12 cellular contexts compared by ENCODE assay signal in the genomic region with DNA sequence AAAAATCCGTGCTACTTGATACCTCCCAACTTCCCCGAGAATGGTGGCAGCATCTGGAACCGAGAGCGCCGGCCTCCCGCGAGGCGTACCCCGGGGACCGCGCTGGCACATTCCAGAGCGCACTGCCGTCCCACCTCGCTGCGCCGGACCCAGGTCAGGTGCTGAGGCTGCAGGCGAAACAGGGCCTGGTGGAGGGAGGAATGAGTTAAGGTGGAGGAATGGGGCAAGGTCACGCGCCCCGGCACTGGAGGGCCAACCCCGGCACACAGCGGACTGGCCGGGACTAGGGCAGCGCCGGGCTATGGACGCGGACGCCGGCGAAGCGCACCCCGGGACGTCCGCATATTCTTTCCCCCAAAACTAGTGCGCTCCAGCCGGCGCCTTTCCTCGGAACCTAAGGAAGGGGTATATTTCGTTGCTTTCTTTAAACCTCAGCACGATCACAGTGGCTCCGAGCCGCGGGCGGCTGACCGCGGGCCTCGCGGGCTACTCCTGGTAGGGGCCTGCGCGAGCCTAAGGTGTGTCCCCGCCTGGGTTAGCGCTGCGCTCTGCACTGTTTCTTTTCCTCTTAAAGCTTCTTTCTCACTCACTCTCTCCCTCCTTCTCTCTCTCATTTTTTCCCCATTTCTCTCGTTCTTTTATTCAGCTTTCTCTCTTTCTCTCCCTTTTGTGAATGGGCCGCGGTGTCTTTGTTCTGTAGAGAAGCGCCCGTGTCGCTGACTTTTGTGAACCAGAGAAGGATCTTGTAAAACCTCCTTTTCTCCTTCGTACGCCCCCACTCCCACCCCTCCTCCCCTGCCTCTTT. TPM values are rescaled to one million over a fixed set of nuclear protein-coding genes. Genes with fewer than 3 reads are reported as not detected.
DNase-seq lines count a peak whose midpoint lies in the region; ATAC-seq and TF ChIP-seq lines count a peak whose summit lies in the region.
"Had no signal": no experiment of that assay in that cellular context is flagged by ENCODE, and none has a peak within 500 bp of the region (broad histone marks: within the 10 kb centered on the region; RNA-seq: fewer than 3 reads in every experiment).

No MANE protein-coding gene starts in this region.

- in situ Hi-C loops in ACHN (cut with HindIII; ENCODE audit: low pct_ligation_motif_present, low pct_unique_long_range_greater_than_20kb, low sequenced_read_pairs): no loop called here

- peaks cover 37% of the 10 kb centered on the region for H3K4me1 Mint-ChIP-seq in activated CD4-positive, alpha-beta T cell treated with anti-CD3 and anti-CD28 coated beads, Interleukin-2, amount 10 ng/mL, durations not matched to agents 7 days and 5 days
- H3K4me1 Mint-ChIP-seq in activated B cell treated with CpG ODN at 0.5 μM for 24 hours: peaks cover 57% of the 10 kb centered on the region
- peaks cover 42% of the 10 kb centered on the region for H3K4me1 Mint-ChIP-seq in stimulated activated effector memory CD8-positive, alpha-beta T cell treated with anti-CD3 and anti-CD28 coated beads, Interleukin-12 subunit alpha, Interleukin-12 subunit beta, amount 100 ng/mL, for 72 hours

- no peak for ATAC-seq in activated B cell treated with CpG ODN at 0.5 μM for 24 hours (ENCODE audit: low read depth)
- ATAC-seq in stimulated activated effector memory CD8-positive, alpha-beta T cell treated with anti-CD3 and anti-CD28 coated beads, Interleukin-12 subunit alpha, Interleukin-12 subunit beta, amount 100 ng/mL, for 72 hours: no peak

- H3K9me3 Mint-ChIP-seq in activated CD4-positive, alpha-beta T cell treated with anti-CD3 and anti-CD28 coated beads, Interleukin-2, amount 10 ng/mL, durations not matched to agents 7 days and 5 days: no peaks in the 10 kb centered on the region
- H3K9me3 Mint-ChIP-seq in activated B cell treated with CpG ODN at 0.5 μM for 24 hours: no peaks in the 10 kb centered on the region
- no peaks in the 10 kb centered on the region for H3K9me3 Mint-ChIP-seq in stimulated activated effector memory CD8-positive, alpha-beta T cell treated with anti-CD3 and anti-CD28 coated beads, Interleukin-12 subunit alpha, Interleukin-12 subunit beta, amount 100 ng/mL, for 72 hours

- peaks cover 78% of the 10 kb centered on the region for H3K27me3 ChIP-seq in iPS-15b (ENCODE audit: control insufficient read depth, insufficient read depth, low read length)

- H3K27ac Mint-ChIP-seq in activated CD4-positive, alpha-beta T cell treated with anti-CD3 and anti-CD28 coated beads, Interleukin-2, amount 10 ng/mL, durations not matched to agents 7 days and 5 days: no peak overlapping the region
- H3K27ac Mint-ChIP-seq in activated B cell treated with CpG ODN at 0.5 μM for 24 hours: no peak overlapping the region
- H3K27ac Mint-ChIP-seq in stimulated activated effector memory CD8-positive, alpha-beta T cell treated with anti-CD3 and anti-CD28 coated beads, Interleukin-12 subunit alpha, Interleukin-12 subunit beta, amount 100 ng/mL, for 72 hours: no peak overlapping the region

- H3K36me3 ChIP-seq in iPS-15b (ENCODE audit: control insufficient read depth, insufficient read depth, low read length): no peaks in the 10 kb centered on the region
- H3K36me3 ChIP-seq: pancreas had no signal

- intact Hi-C loops in activated B cell treated with CpG ODN at 0.5 μM for 24 hours (cut with micrococcal nuclease): loop anchor here (5.0 kb wide), 1 partner anchor 341 kb away; a partner anchor contains a TSS

- peak overlapping the region; percentile 77 for H3K4me3 Mint-ChIP-seq in activated CD4-positive, alpha-beta T cell treated with anti-CD3 and anti-CD28 coated beads, Interleukin-2, amount 10 ng/mL, durations not matched to agents 7 days and 5 days
- peak overlapping the region; percentile 66 for H3K4me3 Mint-ChIP-seq in activated B cell treated with CpG ODN at 0.5 μM for 24 hours
- H3K4me3 Mint-ChIP-seq in stimulated activated effector memory CD8-positive, alpha-beta T cell treated with anti-CD3 and anti-CD28 coated beads, Interleukin-12 subunit alpha, Interleukin-12 subunit beta, amount 100 ng/mL, for 72 hours: peak overlapping the region; percentile 85

- CTCF ChIA-PET in activated CD4-positive, alpha-beta T cell treated with anti-CD3 and anti-CD28 coated beads, Interleukin-2, amount 10 ng/mL, durations not matched to agents 7 days and 5 days (lab: Charles Lee): no interaction called here
- CTCF ChIA-PET in activated B cell treated with CpG ODN at 0.5 μM for 24 hours (lab: Charles Lee): no interaction called here

- peak overlapping the region; percentile 61 for H3K4me3 ChIP-seq in iPS-15b (ENCODE audit: low read depth, low read length)

- TF ChIP-seq CTCF in activated B cell treated with CpG ODN at 0.5 μM for 24 hours (IDR thresholded peaks at IDR 0.05): no peak

- H3K4me1 ChIP-seq in iPS-15b (ENCODE audit: control insufficient read depth, insufficient read depth, low read length): peaks cover 21% of the 10 kb centered on the region

- POLR2A ChIA-PET in activated CD4-positive, alpha-beta T cell treated with anti-CD3 and anti-CD28 coated beads, Interleukin-2, amount 10 ng/mL, durations not matched to agents 7 days and 5 days (lab: Charles Lee): interaction anchor here (0.6 kb wide), 1 partner anchor 1933 kb away, joined by 6 read pairs; no protein-coding TSS in a partner anchor
- POLR2A ChIA-PET in activated B cell treated with CpG ODN at 0.5 μM for 24 hours (lab: Charles Lee): no interaction called here

- H3K27me3 Mint-ChIP-seq in activated CD4-positive, alpha-beta T cell treated with anti-CD3 and anti-CD28 coated beads, Interleukin-2, amount 10 ng/mL, durations not matched to agents 7 days and 5 days: peaks cover 73% of the 10 kb centered on the region
- peaks cover 74% of the 10 kb centered on the region for H3K27me3 Mint-ChIP-seq in activated B cell treated with CpG ODN at 0.5 μM for 24 hours

- no peak for DNase-seq in activated CD4-positive, alpha-beta T cell treated with anti-CD3 and anti-CD28 coated beads, Interleukin-2, amount 10 ng/mL, durations not matched to agents 7 days and 5 days
- no peak for DNase-seq in activated CD4-positive, alpha-beta T cell treated with anti-CD3 and anti-CD28 coated beads for 4 hours
- DNase-seq in activated B cell treated with CpG ODN at 0.5 μM for 24 hours (peak; percentile 20), A172 (ENCODE audit: low spot score) (no peak), ACHN (no peak), NOMO-1 (lab: John Stamatoyannopoulos, UW; ENCODE audit: unreplicated experiment in 2 of 2) (no peak)
- DNase-seq in stimulated activated effector memory CD8-positive, alpha-beta T cell treated with anti-CD3 and anti-CD28 coated beads, Interleukin-12 subunit alpha, Interleukin-12 subunit beta, amount 100 ng/mL, for 72 hours (ENCODE audit: low spot score in 2 of 2): peak in 1 of 2 donors; percentile 54
- DNase-seq: HCEC 1CT, NCI-H1694 treated with DMSO at 0.1 percent for 48 hours had no signal

- peaks cover 6% of the 10 kb centered on the region for H3K36me3 Mint-ChIP-seq in activated CD4-positive, alpha-beta T cell treated with anti-CD3 and anti-CD28 coated beads, Interleukin-2, amount 10 ng/mL, durations not matched to agents 7 days and 5 days (ENCODE audit: low read depth)
- peaks cover 7% of the 10 kb centered on the region for H3K36me3 Mint-ChIP-seq in activated B cell treated with CpG ODN at 0.5 μM for 24 hours (ENCODE audit: low read depth)
- H3K36me3 Mint-ChIP-seq in stimulated activated effector memory CD8-positive, alpha-beta T cell treated with anti-CD3 and anti-CD28 coated beads, Interleukin-12 subunit alpha, Interleukin-12 subunit beta, amount 100 ng/mL, for 72 hours: peaks cover 5% of the 10 kb centered on the region

- H3K9me3 ChIP-seq in iPS-15b (ENCODE audit: control insufficient read depth, insufficient read depth, low read length): no peaks in the 10 kb centered on the region
- H3K9me3 ChIP-seq: pancreas had no signal

- no peak overlapping the region for H3K9ac ChIP-seq in iPS-15b (ENCODE audit: low read depth, low read length)

RNA-seq across cellular contexts. Expression of a gene that starts 2.1 kb away (rescaled TPM):
- not detected for total RNA-seq in activated CD4-positive, alpha-beta T cell treated with anti-CD3 and anti-CD28 coated beads, Interleukin-2, amount 10 ng/mL, durations not matched to agents 7 days and 5 days
- total RNA-seq in activated B cell treated with CpG ODN at 0.5 μM for 24 hours: not detected in 2 replicates
- total RNA-seq in A172 (2014; rRNA removed; shearing (Covaris generic)): 0.41 and 0.69 TPM in 2 replicates
- total RNA-seq: subcutaneous adipose tissue had no signal
